Comparison of ENCODE assay signal across 27 cellular contexts in genomic region chr3:143617050-143617449, GRCh38.
DNase-seq lines count a peak whose midpoint lies in the region; ATAC-seq, FAIRE-seq and TF ChIP-seq lines count a peak whose summit lies in the region.
"Had no signal": no experiment of that assay in that cellular context is flagged by ENCODE, and none has a peak within 500 bp of the region (broad histone marks: within the 10 kb centered on the region; RNA-seq: fewer than 3 reads in every experiment).

No MANE protein-coding gene starts in this region.

- H3K4me2 ChIP-seq in K562 (ENCODE audit: insufficient read depth, low read length) = no peak overlapping the region
- H3K4me2 ChIP-seq: BLaER1 had no signal

- no peaks in the 10 kb centered on the region for H3K9me3 Mint-ChIP-seq in MCF 10A (ENCODE audit: unreplicated experiment)

- ATAC-seq in K562 (no peak), HG03442 (IDR thresholded peaks at IDR 0.05; ENCODE audit: unreplicated experiment) (no peak)

- CTCF ChIA-PET in MCF 10A (lab: Yijun Ruan, JAX) (interaction anchor here (1.3 kb wide), 1 partner anchor 546 kb away, joined by 4 read pairs; no protein-coding TSS in a partner anchor), K562 (lab: Yijun Ruan, JAX; ENCODE audit: low intra/inter-chr PET ratio) (no interaction called here)

- no peak for TF ChIP-seq CTCF in MCF 10A (IDR thresholded peaks at IDR 0.05; ENCODE audit: unreplicated experiment)
- no peak for TF ChIP-seq CTCF in breast epithelium (IDR thresholded peaks at IDR 0.05)
- no peak for TF ChIP-seq CTCF in K562 (IDR thresholded peaks at IDR 0.05 in 2 of 3, conservative IDR thresholded peaks at IDR 0.05 in 1 of 3; ENCODE audit: insufficient read depth in 2 of 3, low read depth in 1 of 3, low read length in 3 of 3)

- in situ Hi-C loops in K562 (cut with MboI) = no loop called here

- no peaks in the 10 kb centered on the region for H3K27me3 Mint-ChIP-seq in MCF 10A (ENCODE audit: insufficient read depth, unreplicated experiment)
- H3K27me3 Mint-ChIP-seq: CD4-positive, alpha-beta memory T cell; CD4-positive, CD25-positive, alpha-beta regulatory T cell; CD8-positive, alpha-beta memory T cell had no signal

- WGBS in K562 (ENCODE audit: insufficient coverage, low coverage, missing lambda C conversion rate) = 0% methylated on average over 2 of the region's 2 CpGs

- no peaks in the 10 kb centered on the region for H3K36me3 Mint-ChIP-seq in MCF 10A (ENCODE audit: insufficient read depth, unreplicated experiment)

- peak; percentile 2 to 11 for DNase-seq in NCI-H526 (lab: John Stamatoyannopoulos, UW)
- no peak for DNase-seq in NCI-H526 treated with DMSO at 0.1 percent for 48 hours (lab: John Stamatoyannopoulos, UW)
- no peak for DNase-seq in MCF 10A (ENCODE audit: unreplicated experiment)
- DNase-seq in breast epithelium (ENCODE audit: low spot score in 2 of 2) = no peak
- DNase-seq in K562 (ENCODE audit: extremely low read depth in 1 of 4, low spot score in 3 of 4) = no peak
- no peak for DNase-seq in GM19239 (ENCODE audit: insufficient read length, low spot score)
- DNase-seq: 8988T; ACHN; BE2C; C1 segment of cervical spinal cord; CD4-positive, alpha-beta memory T cell; CD4-positive, CD25-positive, alpha-beta regulatory T cell; CD8-positive, alpha-beta memory T cell; COR-L47; DMS 273 treated with DMSO at 0.1 percent for 48 hours; DMS153; DMS53; DMS79; DND-41; EL; GDM1 had no signal

- no peak overlapping the region for H3K27ac ChIP-seq in breast epithelium
- H3K27ac ChIP-seq in K562 (ENCODE audit: extremely low read depth, low read depth, low read length) = no peak overlapping the region
- H3K27ac ChIP-seq: BLaER1 had no signal

- H3K4me3 ChIP-seq in breast epithelium = no peak overlapping the region
- H3K4me3 ChIP-seq in K562 = no peak overlapping the region
- H3K4me3 ChIP-seq: BLaER1 had no signal

- POLR2A ChIA-PET in MCF 10A (lab: Yijun Ruan, JAX) = interaction anchor here (1.0 to 2.9 kb wide), 2 partner anchors 10 to 526 kb away, joined by 4 to 8 read pairs; no protein-coding TSS in a partner anchor
- POLR2A ChIA-PET in K562 (lab: Yijun Ruan, JAX) = no interaction called here

- no peaks in the 10 kb centered on the region for H3K79me2 ChIP-seq in K562 (ENCODE audit: control insufficient read depth, insufficient read depth, low read length)

- no peaks in the 10 kb centered on the region for H4K20me1 ChIP-seq in K562 (replicated peaks; ENCODE audit: control insufficient read depth, insufficient read depth, low read length)
- H4K20me1 ChIP-seq: BLaER1 had no signal

- peaks cover 3 to 5% of the 10 kb centered on the region in 2 donors for H3K9me3 ChIP-seq in breast epithelium
- H3K9me3 ChIP-seq in K562 (replicated peaks; ENCODE audit: control insufficient read depth, insufficient read depth, low read depth, low read length) = no peaks in the 10 kb centered on the region
- H3K9me3 ChIP-seq: BE2C, BLaER1 had no signal

- H2AFZ ChIP-seq in K562 (ENCODE audit: low read depth, low read length) = no peak overlapping the region

- H3K27ac Mint-ChIP-seq in MCF 10A (ENCODE audit: low read depth, unreplicated experiment) = peak overlapping the region; percentile 56
- H3K27ac Mint-ChIP-seq: CD4-positive, alpha-beta memory T cell; CD4-positive, CD25-positive, alpha-beta regulatory T cell had no signal

- TF ChIP-seq EP300 in K562 (IDR thresholded peaks at IDR 0.05; ENCODE audit: low read length) = no peak

- BruUV-seq in MCF 10A (replicated peaks; lab: Mats Ljungman, UMichigan) = no TSS peak
- BruUV-seq in K562 (replicated peaks; lab: Mats Ljungman, UMichigan) = no TSS peak

- H3K27me3 ChIP-seq in breast epithelium (no peaks in the 10 kb centered on the region), K562 (ENCODE audit: control insufficient read depth in 2 of 2, insufficient read depth in 2 of 2, low read length in 2 of 2) (peaks cover 0 to 4% of the 10 kb centered on the region in 2 experiments; a peak in 1 of 5 replicates)
- H3K27me3 ChIP-seq: BE2C, BLaER1 had no signal

- no peak overlapping the region for H3K4me3 Mint-ChIP-seq in MCF 10A (ENCODE audit: unreplicated experiment)
- H3K4me3 Mint-ChIP-seq: CD14-positive monocyte; CD4-positive, alpha-beta memory T cell had no signal

- peaks cover 39% of the 10 kb centered on the region for H3K4me1 Mint-ChIP-seq in MCF 10A (ENCODE audit: insufficient read depth, unreplicated experiment)
- H3K4me1 Mint-ChIP-seq: CD4-positive, alpha-beta memory T cell; CD8-positive, alpha-beta memory T cell had no signal

- intact Hi-C loops in MCF 10A (cut with micrococcal nuclease) = no loop called here
- intact Hi-C loops in breast epithelium (cut with DNase I; ENCODE audit: low total_unique reads) = no loop called here
- intact Hi-C loops in K562 (cut with micrococcal nuclease) = no loop called here

- FAIRE-seq in K562 (lab: Jason Lieb, UNC) (no peak), GM19239 (lab: Jason Lieb, UNC) (no peak)
- FAIRE-seq: A204.1, GM12891, GM18507 had no signal

- H3K36me3 ChIP-seq in breast epithelium (no peaks in the 10 kb centered on the region), K562 (ENCODE audit: control insufficient read depth, insufficient read depth, low read length) (no peaks in the 10 kb centered on the region)
- H3K36me3 ChIP-seq: BE2C, BLaER1 had no signal

- H3K9me1 ChIP-seq in K562 (ENCODE audit: control insufficient read depth, insufficient read depth, low read length) = no peaks in the 10 kb centered on the region

- no peak overlapping the region for H3K9ac ChIP-seq in K562 (ENCODE audit: insufficient read depth in 1 of 2, low read depth in 2 of 2, low read length in 2 of 2)
- H3K9ac ChIP-seq: BLaER1 had no signal

- H3K4me1 ChIP-seq in breast epithelium = no peaks in the 10 kb centered on the region
- no peaks in the 10 kb centered on the region for H3K4me1 ChIP-seq in K562 (replicated peaks in 1 of 2; ENCODE audit: control insufficient read depth in 2 of 2, insufficient read depth in 2 of 2, low read length in 2 of 2)
- H3K4me1 ChIP-seq: BE2C had no signal

- no peak for TF ChIP-seq RAD21 in K562 (CRISPR knock-in tag; conservative IDR thresholded peaks at IDR 0.05 in 1 of 2, IDR thresholded peaks at IDR 0.05 in 1 of 2)

- TF ChIP-seq POLR2A in breast epithelium (IDR thresholded peaks at IDR 0.05) = no peak
- TF ChIP-seq POLR2A in K562 (conservative IDR thresholded peaks at IDR 0.05) = no peak

TF ChIP-seq in K562, 482 proteins besides CTCF, POLR2A, EP300 and RAD21:
- TF ChIP-seq, protein P1, sequence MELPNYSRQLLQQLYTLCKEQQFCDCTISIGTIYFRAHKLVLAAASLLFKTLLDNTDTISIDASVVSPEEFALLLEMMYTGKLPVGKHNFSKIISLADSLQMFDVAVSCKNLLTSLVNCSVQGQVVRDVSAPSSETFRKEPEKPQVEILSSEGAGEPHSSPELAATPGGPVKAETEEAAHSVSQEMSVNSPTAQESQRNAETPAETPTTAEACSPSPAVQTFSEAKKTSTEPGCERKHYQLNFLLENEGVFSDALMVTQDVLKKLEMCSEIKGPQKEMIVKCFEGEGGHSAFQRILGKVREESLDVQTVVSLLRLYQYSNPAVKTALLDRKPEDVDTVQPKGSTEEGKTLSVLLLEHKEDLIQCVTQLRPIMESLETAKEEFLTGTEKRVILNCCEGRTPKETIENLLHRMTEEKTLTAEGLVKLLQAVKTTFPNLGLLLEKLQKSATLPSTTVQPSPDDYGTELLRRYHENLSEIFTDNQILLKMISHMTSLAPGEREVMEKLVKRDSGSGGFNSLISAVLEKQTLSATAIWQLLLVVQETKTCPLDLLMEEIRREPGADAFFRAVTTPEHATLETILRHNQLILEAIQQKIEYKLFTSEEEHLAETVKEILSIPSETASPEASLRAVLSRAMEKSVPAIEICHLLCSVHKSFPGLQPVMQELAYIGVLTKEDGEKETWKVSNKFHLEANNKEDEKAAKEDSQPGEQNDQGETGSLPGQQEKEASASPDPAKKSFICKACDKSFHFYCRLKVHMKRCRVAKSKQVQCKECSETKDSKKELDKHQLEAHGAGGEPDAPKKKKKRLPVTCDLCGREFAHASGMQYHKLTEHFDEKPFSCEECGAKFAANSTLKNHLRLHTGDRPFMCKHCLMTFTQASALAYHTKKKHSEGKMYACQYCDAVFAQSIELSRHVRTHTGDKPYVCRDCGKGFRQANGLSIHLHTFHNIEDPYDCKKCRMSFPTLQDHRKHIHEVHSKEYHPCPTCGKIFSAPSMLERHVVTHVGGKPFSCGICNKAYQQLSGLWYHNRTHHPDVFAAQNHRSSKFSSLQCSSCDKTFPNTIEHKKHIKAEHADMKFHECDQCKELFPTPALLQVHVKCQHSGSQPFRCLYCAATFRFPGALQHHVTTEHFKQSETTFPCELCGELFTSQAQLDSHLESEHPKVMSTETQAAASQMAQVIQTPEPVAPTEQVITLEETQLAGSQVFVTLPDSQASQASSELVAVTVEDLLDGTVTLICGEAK (IDR thresholded peaks at IDR 0.05) = peak; percentile 87
- TF ChIP-seq, protein P1 (CRISPR knock-in tag; IDR thresholded peaks at IDR 0.05) = peak; percentile 48; the same call in 1 of the 2 replicates
- no peak for TF ChIP-seq ZBTB1 (CRISPR knock-in tag; IDR thresholded peaks at IDR 0.05; ENCODE audit: borderline replicate concordance, low read depth)

Comparison
In these comparisons a context has a peak if more than half of its experiments do, and no peak if none do; other contexts are left out.
1. DNase-seq: peak in NCI-H526 (2 of 2); none in NCI-H526 treated with DMSO at 0.1 percent for 48 hours (single experiment), MCF 10A (single experiment), breast epithelium (0 of 2), K562 (0 of 4) and GM19239 (single experiment).